Comparison of ENCODE assay signal across 23 cellular contexts in genomic region chr6:126034671-126035070, GRCh38.
"Had no signal": no experiment of that assay in that cellular context is flagged by ENCODE, and none has a peak within 500 bp of the region (broad histone marks: within the 10 kb centered on the region; RNA-seq: fewer than 3 reads in every experiment).

No MANE protein-coding gene starts in this region.

- H3K4me3 ChIP-seq: left lung, lower lobe of right lung, right atrium auricular region, skin epidermis, spleen, tibial nerve, upper lobe of left lung, vagina had no signal

- H3K4me1 Mint-ChIP-seq: stimulated activated effector memory CD8-positive, alpha-beta T cell treated with anti-CD3 and anti-CD28 coated beads, Interleukin-12 subunit alpha, Interleukin-12 subunit beta, amount 100 ng/mL, for 72 hours had no signal

- H3K4me3 Mint-ChIP-seq: naive thymus-derived CD8-positive, alpha-beta T cell; nephron; neural crest cell; stimulated activated effector memory CD8-positive, alpha-beta T cell treated with anti-CD3 and anti-CD28 coated beads, Interleukin-12 subunit alpha, Interleukin-12 subunit beta, amount 100 ng/mL, for 72 hours; stimulated activated naive CD8-positive, alpha-beta T cell treated with anti-CD3 and anti-CD28 coated beads, Interleukin-15, Interleukin-2, amounts not matched to agents 100 ng/mL and 50 ng/mL, for 24 hours had no signal

- H3K27me3 ChIP-seq: left lung, neutrophil, right atrium auricular region, spleen, tibial nerve, upper lobe of left lung, vagina had no signal

- ATAC-seq: left colon; left lung; lower lobe of right lung; naive thymus-derived CD8-positive, alpha-beta T cell; stimulated activated effector memory CD8-positive, alpha-beta T cell treated with anti-CD3 and anti-CD28 coated beads, Interleukin-12 subunit alpha, Interleukin-12 subunit beta, amount 100 ng/mL, for 72 hours had no signal

- DNase-seq: hippocampal formation; kidney; left colon; left lung; lower lobe of right lung; mammary epithelial cell; mesenchymal stem cell; naive thymus-derived CD8-positive, alpha-beta T cell; occipital lobe; spleen; stimulated activated CD4-positive, alpha-beta T cell treated with anti-CD3 and anti-CD28 coated beads, Interleukin-4, amount 100 ng/mL, for 24 hours; stimulated activated naive CD4-positive, alpha-beta T cell; upper lobe of left lung had no signal

- H3K9me3 Mint-ChIP-seq: naive thymus-derived CD8-positive, alpha-beta T cell; nephron; neural crest cell; stimulated activated effector memory CD8-positive, alpha-beta T cell treated with anti-CD3 and anti-CD28 coated beads, Interleukin-12 subunit alpha, Interleukin-12 subunit beta, amount 100 ng/mL, for 72 hours; stimulated activated naive CD8-positive, alpha-beta T cell treated with anti-CD3 and anti-CD28 coated beads, Interleukin-15, Interleukin-2, amounts not matched to agents 100 ng/mL and 50 ng/mL, for 24 hours had no signal

- H3K9me3 ChIP-seq: left lung, lower lobe of right lung, neutrophil, right atrium auricular region, spleen, tibial nerve, upper lobe of left lung, vagina had no signal

- H3K27ac Mint-ChIP-seq: naive thymus-derived CD8-positive, alpha-beta T cell; progenitor cell of endocrine pancreas; stimulated activated effector memory CD8-positive, alpha-beta T cell treated with anti-CD3 and anti-CD28 coated beads, Interleukin-12 subunit alpha, Interleukin-12 subunit beta, amount 100 ng/mL, for 72 hours; stimulated activated naive CD8-positive, alpha-beta T cell treated with anti-CD3 and anti-CD28 coated beads, Interleukin-15, Interleukin-2, amounts not matched to agents 100 ng/mL and 50 ng/mL, for 24 hours had no signal

- H3K4me1 ChIP-seq: spleen, vagina had no signal

- H3K27ac ChIP-seq: left lung, lower lobe of right lung, neutrophil, right atrium auricular region, skin epidermis, spleen, tibial nerve, upper lobe of left lung, vagina had no signal

- H3K36me3 ChIP-seq: neutrophil, right atrium auricular region, vagina had no signal

- H3K27me3 Mint-ChIP-seq: naive thymus-derived CD8-positive, alpha-beta T cell; progenitor cell of endocrine pancreas; stimulated activated naive CD8-positive, alpha-beta T cell treated with anti-CD3 and anti-CD28 coated beads, Interleukin-15, Interleukin-2, amounts not matched to agents 100 ng/mL and 50 ng/mL, for 24 hours had no signal
